8 cellular contexts compared by ENCODE assay signal in the genomic region with DNA sequence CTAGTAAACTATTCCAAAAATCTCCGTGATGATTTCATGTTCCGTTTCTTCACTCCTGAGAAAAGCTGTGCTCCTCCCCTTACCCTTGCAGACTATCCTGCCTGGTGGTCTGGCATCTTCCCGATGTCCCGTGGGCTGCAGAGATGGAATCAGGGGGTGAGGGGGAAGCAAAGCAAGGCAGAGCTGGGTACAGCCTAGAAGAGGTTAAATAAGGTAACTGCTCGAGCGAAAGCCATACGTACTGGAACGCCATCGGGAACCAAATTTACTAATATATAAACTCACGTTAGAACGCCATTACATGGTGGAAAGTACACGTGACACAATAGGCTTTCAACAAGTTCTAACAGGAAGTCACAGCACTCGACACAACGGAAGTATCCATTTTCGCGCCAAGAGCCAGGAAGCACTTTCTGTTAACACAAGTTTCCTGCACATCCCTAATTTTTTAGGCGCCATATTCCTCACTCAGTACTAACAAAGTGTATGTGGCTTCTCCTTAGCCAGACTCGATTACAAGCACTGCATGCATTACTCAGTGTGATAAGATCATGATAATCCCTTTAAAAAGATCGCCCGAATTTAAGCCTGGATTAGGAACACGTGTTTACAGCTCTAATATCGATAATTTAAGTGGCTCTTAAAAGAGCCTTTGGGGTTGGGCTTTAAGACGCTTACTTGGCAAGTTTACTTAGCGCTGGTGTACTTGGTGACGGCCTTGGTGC.
DNase-seq lines count a peak whose midpoint lies in the region; ATAC-seq, FAIRE-seq and TF ChIP-seq lines count a peak whose summit lies in the region.

No MANE protein-coding gene starts in this region.

- H3K79me2 ChIP-seq in SU-DHL-6 (ENCODE audit: insufficient read depth, low read length) = peaks cover 16% of the 10 kb centered on the region; the same call in 1 of the 2 replicates

- peak overlapping the region; percentile 98 for H3K4me2 ChIP-seq in SU-DHL-6 (ENCODE audit: low read depth, low read length, poor library complexity, severe bottlenecking)

- TF ChIP-seq CTCF in SU-DHL-6 (IDR thresholded peaks at IDR 0.05; ENCODE audit: insufficient read depth, low read length, poor library complexity, severe bottlenecking) = no peak
- TF ChIP-seq CTCF in ascending aorta (IDR thresholded peaks at IDR 0.05) = no peak

- no peaks in the 10 kb centered on the region for H4K20me1 ChIP-seq in SU-DHL-6 (ENCODE audit: low read depth, low read length)

- peaks cover 69% of the 10 kb centered on the region for H3F3A ChIP-seq in SU-DHL-6 (ENCODE audit: insufficient read depth)

- H3K9me3 ChIP-seq in CD4-positive, CD25-positive, alpha-beta regulatory T cell (ENCODE audit: control insufficient read depth in 2 of 2, low read length in 2 of 2) = no peaks in the 10 kb centered on the region
- H3K9me3 ChIP-seq in SU-DHL-6 (ENCODE audit: insufficient read depth, low read length) (no peaks in the 10 kb centered on the region), ascending aorta (no peaks in the 10 kb centered on the region)

- peaks cover 10 to 35% (median 24%) of the 10 kb centered on the region in 4 donors for H3K4me1 Mint-ChIP-seq in CD4-positive, CD25-positive, alpha-beta regulatory T cell

- H3K27ac ChIP-seq in CD4-positive, CD25-positive, alpha-beta regulatory T cell (ENCODE audit: insufficient read depth, low read length, poor library complexity, severe bottlenecking) = peak overlapping the region; percentile 97
- H3K27ac ChIP-seq in SU-DHL-6 (ENCODE audit: low read depth, low read length) (peak overlapping the region; percentile 95), ascending aorta (peak overlapping the region; percentile 83 to 93)

- no peaks in the 10 kb centered on the region for H3K9me3 Mint-ChIP-seq in CD4-positive, CD25-positive, alpha-beta regulatory T cell

- no peaks in the 10 kb centered on the region for H3K27me3 ChIP-seq in CD4-positive, CD25-positive, alpha-beta regulatory T cell (ENCODE audit: control insufficient read depth, insufficient read depth, low read length)
- no peaks in the 10 kb centered on the region for H3K27me3 ChIP-seq in SU-DHL-6 (ENCODE audit: low read length)
- H3K27me3 ChIP-seq in ascending aorta = no peaks in the 10 kb centered on the region

- no peaks in the 10 kb centered on the region for H3K36me3 ChIP-seq in CD4-positive, CD25-positive, alpha-beta regulatory T cell (ENCODE audit: control insufficient read depth, insufficient read depth, low read length)
- H3K36me3 ChIP-seq in SU-DHL-6 (ENCODE audit: low read length) = no peaks in the 10 kb centered on the region
- no peaks in the 10 kb centered on the region for H3K36me3 ChIP-seq in ascending aorta

- intact Hi-C loops in ascending aorta (cut with DNase I) = loop anchor here (1.0 to 10.0 kb wide), 4 partner anchors 14 to 1121 kb away; a partner anchor contains a TSS
- intact Hi-C loops in sciatic nerve (cut with DNase I) = no loop called here

- H3K4me3 Mint-ChIP-seq in CD4-positive, CD25-positive, alpha-beta regulatory T cell = no peak overlapping the region

- no peak overlapping the region for H3K27ac Mint-ChIP-seq in CD4-positive, CD25-positive, alpha-beta regulatory T cell

- DNase-seq in CD4-positive, CD25-positive, alpha-beta regulatory T cell = peak; percentile 74 to 93 (median 84)
- DNase-seq in NCI-H1436 treated with DMSO at 0.1 percent for 48 hours (lab: John Stamatoyannopoulos, UW) = peak; percentile 89
- DNase-seq in ascending aorta (ENCODE audit: low spot score in 2 of 2) = peak; percentile 43 to 91
- peak; percentile 67 for DNase-seq in hepatic stellate cell (ENCODE audit: low spot score)
- DNase-seq in sciatic nerve (ENCODE audit: low spot score) = peak; percentile 83
- no peak for DNase-seq in HTR-8/SVneo (ENCODE audit: insufficient read length, low spot score)

- H3K4me3 ChIP-seq in CD4-positive, CD25-positive, alpha-beta regulatory T cell (ENCODE audit: low read depth, low read length) = peak overlapping the region; percentile 97
- peak overlapping the region; percentile 54 for H3K4me3 ChIP-seq in SU-DHL-6 (ENCODE audit: insufficient read depth, low read length, poor library complexity, severe bottlenecking)
- H3K4me3 ChIP-seq in ascending aorta = peak overlapping the region; percentile 68 to 85

- no peaks in the 10 kb centered on the region for H3K36me3 Mint-ChIP-seq in CD4-positive, CD25-positive, alpha-beta regulatory T cell

- no peaks in the 10 kb centered on the region for H3K9me2 ChIP-seq in SU-DHL-6 (replicated peaks; ENCODE audit: insufficient read depth, low read length)

- no peaks in the 10 kb centered on the region for H3K27me3 Mint-ChIP-seq in CD4-positive, CD25-positive, alpha-beta regulatory T cell

- peaks cover 37% of the 10 kb centered on the region for H3K4me1 ChIP-seq in CD4-positive, CD25-positive, alpha-beta regulatory T cell (ENCODE audit: control insufficient read depth, insufficient read depth, low read length, poor library complexity, severe bottlenecking)
- no peaks in the 10 kb centered on the region for H3K4me1 ChIP-seq in ascending aorta

- no peak overlapping the region for H2AFZ ChIP-seq in SU-DHL-6 (ENCODE audit: low read depth, low read length, severe bottlenecking)

- FAIRE-seq in HTR-8/SVneo (lab: Jason Lieb, UNC) = no peak

- peak; percentile 58 to 60 for ATAC-seq in CD4-positive, CD25-positive, alpha-beta regulatory T cell (ENCODE audit: low read depth in 2 of 2)
- ATAC-seq in GM21619 (IDR thresholded peaks at IDR 0.05; ENCODE audit: unreplicated experiment) (peak; percentile 30), sciatic nerve (peak; percentile 79)

- peak overlapping the region; percentile 72 for H3K9ac ChIP-seq in SU-DHL-6 (ENCODE audit: low read length)
